In the genomic region with DNA sequence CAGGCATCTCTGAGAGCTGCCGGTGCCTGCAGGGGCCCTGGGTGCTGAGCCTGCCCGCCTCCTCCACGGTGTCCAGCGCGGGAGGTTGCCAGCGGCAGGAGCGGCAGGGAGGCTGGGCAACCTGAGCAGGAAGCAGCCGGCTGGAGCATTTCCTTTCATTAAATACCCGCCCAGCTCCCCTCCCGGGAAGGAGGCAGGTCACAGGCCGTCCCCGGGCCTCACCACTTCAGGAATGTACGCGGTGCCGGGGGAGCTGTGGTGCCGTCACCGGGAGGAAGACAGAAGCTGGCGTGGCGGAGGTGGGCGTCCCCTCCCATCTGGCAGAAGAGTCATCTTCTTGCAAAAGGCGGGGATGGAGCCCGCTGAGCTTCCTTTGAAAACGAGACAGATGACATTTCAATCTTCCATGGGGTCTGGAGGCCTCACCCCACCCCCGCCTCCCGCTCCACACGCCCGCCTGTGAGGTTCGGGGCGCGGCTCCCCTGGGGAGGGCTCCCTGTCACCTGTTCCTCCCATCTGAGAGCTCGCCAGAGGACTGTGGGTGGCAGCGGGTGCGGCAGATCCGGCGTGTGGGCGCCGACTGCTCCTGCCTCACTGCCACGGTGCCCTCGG, we compare ENCODE assay signal across 9 cellular contexts. TPM values are rescaled to one million over a fixed set of nuclear protein-coding genes. Genes with fewer than 3 reads are reported as not detected.
DNase-seq lines count a peak whose midpoint lies in the region; ATAC-seq, FAIRE-seq and TF ChIP-seq lines count a peak whose summit lies in the region.
"Had no signal": no experiment of that assay in that cellular context is flagged by ENCODE, and none has a peak within 500 bp of the region (broad histone marks: within the 10 kb centered on the region; RNA-seq: fewer than 3 reads in every experiment).

No MANE protein-coding gene starts in this region.

- H3K27ac ChIP-seq in astrocyte (ENCODE audit: low read depth, low read length) = no peak overlapping the region

- no peak overlapping the region for H3K27ac Mint-ChIP-seq in T-helper 1 cell treated with Interleukin-12 subunit alpha and Interleukin-12 subunit beta and Interleukin-4 antibody, amounts not matched to agents 30 μg/mL and 1 μg/mL, for 36 hours
- no peak overlapping the region for H3K27ac Mint-ChIP-seq in astrocyte (ENCODE audit: unreplicated experiment)

- no peaks in the 10 kb centered on the region for H3K36me3 ChIP-seq in astrocyte (ENCODE audit: insufficient read depth, low read length)

- H3K4me3 ChIP-seq in astrocyte (ENCODE audit: insufficient read depth, low read depth, low read length) = no peak overlapping the region

- peak overlapping the region; percentile 48 for H3K4me2 ChIP-seq in astrocyte (ENCODE audit: low read length)

- peaks cover 35% of the 10 kb centered on the region for H3K9me3 ChIP-seq in astrocyte (ENCODE audit: insufficient read depth, low read depth, low read length)

- peaks cover 12% of the 10 kb centered on the region for H4K20me1 ChIP-seq in astrocyte (ENCODE audit: insufficient read depth, low read length)

- ATAC-seq in GM21381 (IDR thresholded peaks at IDR 0.05; ENCODE audit: unreplicated experiment) = no peak
- no peak for ATAC-seq in HG03457 (IDR thresholded peaks at IDR 0.05; ENCODE audit: unreplicated experiment)

- H3K4me1 ChIP-seq in astrocyte (ENCODE audit: insufficient read depth, low read length) = peaks cover 8% of the 10 kb centered on the region

- in situ Hi-C loops in Caki2 (cut with HindIII; ENCODE audit: low pct_unique_long_range_greater_than_20kb, low sequenced_read_pairs) = loop anchor here (25.0 kb wide), 1 partner anchor 140 kb away; no protein-coding TSS in a partner anchor

- peaks cover 45% of the 10 kb centered on the region for H3K27me3 Mint-ChIP-seq in T-helper 1 cell treated with Interleukin-12 subunit alpha and Interleukin-12 subunit beta and Interleukin-4 antibody, amounts not matched to agents 30 μg/mL and 1 μg/mL, for 36 hours (ENCODE audit: low read depth)
- H3K27me3 Mint-ChIP-seq in astrocyte (ENCODE audit: low read depth, unreplicated experiment) = peaks cover 26% of the 10 kb centered on the region

- H3K36me3 Mint-ChIP-seq in T-helper 1 cell treated with Interleukin-12 subunit alpha and Interleukin-12 subunit beta and Interleukin-4 antibody, amounts not matched to agents 30 μg/mL and 1 μg/mL, for 36 hours (ENCODE audit: low read depth) = no peaks in the 10 kb centered on the region
- no peaks in the 10 kb centered on the region for H3K36me3 Mint-ChIP-seq in astrocyte (ENCODE audit: low read depth, unreplicated experiment)

- TF ChIP-seq CTCF in astrocyte (IDR thresholded peaks at IDR 0.05; ENCODE audit: insufficient read depth, low read depth, low read length) = no peak

- H3K9me3 Mint-ChIP-seq in T-helper 1 cell treated with Interleukin-12 subunit alpha and Interleukin-12 subunit beta and Interleukin-4 antibody, amounts not matched to agents 30 μg/mL and 1 μg/mL, for 36 hours = no peaks in the 10 kb centered on the region
- H3K9me3 Mint-ChIP-seq in astrocyte (ENCODE audit: unreplicated experiment) = peaks cover 6% of the 10 kb centered on the region

- no peak for FAIRE-seq in astrocyte (lab: Jason Lieb, UNC)
- FAIRE-seq: frontal cortex had no signal

- H3K4me1 Mint-ChIP-seq in T-helper 1 cell treated with Interleukin-12 subunit alpha and Interleukin-12 subunit beta and Interleukin-4 antibody, amounts not matched to agents 30 μg/mL and 1 μg/mL, for 36 hours (ENCODE audit: low read depth) = peaks cover 8% of the 10 kb centered on the region
- H3K4me1 Mint-ChIP-seq in astrocyte (ENCODE audit: low read depth, unreplicated experiment) = peaks cover 1% of the 10 kb centered on the region

- H3K4me3 Mint-ChIP-seq in T-helper 1 cell treated with Interleukin-12 subunit alpha and Interleukin-12 subunit beta and Interleukin-4 antibody, amounts not matched to agents 30 μg/mL and 1 μg/mL, for 36 hours = peak overlapping the region; percentile 10
- H3K4me3 Mint-ChIP-seq in astrocyte (ENCODE audit: unreplicated experiment) = no peak overlapping the region

- DNase-seq in Caki2 (ENCODE audit: low read depth) = peak; percentile 50
- DNase-seq in astrocyte (ENCODE audit: low read depth) = peak; percentile 16
- peak; percentile 93 for DNase-seq in left kidney (ENCODE audit: low read depth, low spot score)
- DNase-seq in stimulated activated CD8-positive, alpha-beta memory T cell treated with anti-CD3 and anti-CD28 coated beads, Interleukin-4, amount 100 ng/mL, for 4 hours (ENCODE audit: low read depth in 2 of 2, low spot score in 1 of 2) = peak; percentile 47 to 71
- no peak for DNase-seq in HuH-7 (ENCODE audit: low spot score)

- H3K79me2 ChIP-seq in astrocyte (ENCODE audit: insufficient read depth, low read length) = no peaks in the 10 kb centered on the region

- no peak overlapping the region for H2AFZ ChIP-seq in astrocyte (ENCODE audit: low read depth, low read length)

- peaks cover 44% of the 10 kb centered on the region for H3K27me3 ChIP-seq in astrocyte (ENCODE audit: insufficient read depth, low read length)

- H3K9ac ChIP-seq in astrocyte (ENCODE audit: low read length) = no peak overlapping the region

RNA-seq across cellular contexts. Expression of gene SOX8, which starts 16.0 kb away (rescaled TPM):
- total RNA-seq in Caki2 (2014; rRNA removed; shearing (Covaris generic); ENCODE audit: low replicate concordance) = 0.14 and 0.54 TPM in 2 replicates
- 0.70 and 0.98 TPM in 2 replicates for total RNA-seq in astrocyte

RNA-seq across cellular contexts. Expression of gene LMF1, which starts 26.8 kb away (rescaled TPM):
- total RNA-seq in Caki2 (2014; rRNA removed; shearing (Covaris generic); ENCODE audit: low replicate concordance) = 16.5 and 35.6 TPM in 2 replicates
- total RNA-seq in astrocyte = 12.6 and 15.0 TPM in 2 replicates
